Comparison of ENCODE assay signal across 1 cellular context in the genomic region with DNA sequence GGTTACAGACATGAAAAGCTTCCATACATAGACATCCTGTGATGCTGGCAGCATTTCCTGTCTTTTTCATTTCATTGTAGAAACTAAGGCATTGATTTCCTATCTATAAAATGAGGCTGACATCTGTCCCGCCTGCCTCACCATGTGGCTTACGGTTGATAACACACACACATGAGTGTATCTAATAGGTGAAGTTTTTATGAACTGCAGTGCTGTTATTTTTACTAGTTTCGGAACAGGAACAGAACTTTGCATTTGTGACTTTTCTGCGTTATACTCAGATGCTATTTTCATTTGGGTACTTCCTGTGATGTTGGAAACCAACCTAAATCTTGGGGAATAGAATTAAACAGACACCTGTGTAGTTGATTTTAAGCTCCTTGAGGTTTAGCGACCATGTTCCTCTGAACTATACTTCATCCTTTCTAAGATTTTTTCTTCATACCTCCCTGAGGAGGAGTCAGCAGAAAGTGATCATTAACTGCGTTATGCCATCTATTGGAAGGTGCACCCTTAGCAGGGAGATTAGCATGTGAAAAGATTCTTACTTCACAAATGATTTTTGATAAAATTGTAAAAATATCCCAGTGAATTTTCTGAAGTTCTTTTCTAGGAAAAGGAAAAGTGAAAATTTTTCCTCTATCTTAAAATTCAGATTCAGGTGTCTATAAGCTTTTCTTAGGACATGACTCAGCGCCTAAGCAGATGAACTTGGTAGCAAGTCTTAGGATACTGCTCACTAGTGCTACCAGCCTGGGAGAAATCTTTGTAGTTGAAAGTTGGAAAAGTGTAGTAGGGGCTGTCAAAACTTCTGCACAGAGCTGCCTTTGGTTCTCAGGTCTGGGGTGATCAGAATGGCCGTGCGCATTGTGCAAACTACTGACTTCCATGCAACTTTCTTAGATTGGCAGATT.
TF ChIP-seq lines count a peak whose summit lies in the region.

No MANE protein-coding gene starts in this region.

TF ChIP-seq in WTC11, 78 proteins besides CTCF, POLR2A, EP300 and RAD21 (continued from another document):
- TF ChIP-seq ZSCAN18 (CRISPR knock-in tag; IDR thresholded peaks at IDR 0.05) (no peak), ELF4 (CRISPR knock-in tag; IDR thresholded peaks at IDR 0.05; ENCODE audit: low read depth) (no peak), FOXK1 (CRISPR knock-in tag; IDR thresholded peaks at IDR 0.05) (no peak), ZNF425 (CRISPR knock-in tag; conservative IDR thresholded peaks at IDR 0.05) (no peak)
